In the genomic region with DNA sequence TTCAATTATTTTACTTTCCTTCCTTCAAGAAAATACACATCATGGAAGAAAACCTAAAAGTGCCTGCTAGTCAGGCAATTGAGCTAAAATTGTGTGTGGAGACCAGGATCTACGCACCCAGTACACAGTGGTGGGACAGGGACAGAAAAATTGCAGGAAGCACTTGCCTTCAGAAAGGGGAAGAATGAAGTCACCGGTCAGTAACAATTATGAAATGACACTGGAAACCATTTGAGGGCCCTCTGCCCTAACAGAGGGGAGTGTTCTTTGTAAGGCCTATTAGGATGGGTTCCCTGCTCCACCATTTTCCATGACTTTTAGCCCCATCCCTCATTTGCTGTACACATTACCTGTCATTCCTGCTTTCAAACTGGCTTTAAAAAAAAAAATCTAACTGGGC, we compare ENCODE assay signal across 18 cellular contexts. TPM values are rescaled to one million over a fixed set of nuclear protein-coding genes. Genes with fewer than 3 reads are reported as not detected.
DNase-seq lines count a peak whose midpoint lies in the region; ATAC-seq and TF ChIP-seq lines count a peak whose summit lies in the region.
"Had no signal": no experiment of that assay in that cellular context is flagged by ENCODE, and none has a peak within 500 bp of the region (broad histone marks: within the 10 kb centered on the region; RNA-seq: fewer than 3 reads in every experiment).

No MANE protein-coding gene starts in this region.

- H3K27ac Mint-ChIP-seq in CD4-positive, CD25-positive, alpha-beta regulatory T cell = peak overlapping the region in 2 of 3 donors; percentile 1 to 83

- H3K4me1 Mint-ChIP-seq in CD4-positive, CD25-positive, alpha-beta regulatory T cell = peaks cover 0 to 16% (median 7%) of the 10 kb centered on the region in 4 donors

- 100% methylated on average over 1 of the region's 2 CpGs for WGBS in mammary epithelial cell (ENCODE audit: low coverage, missing lambda C conversion rate)

- CTCF ChIA-PET in mammary epithelial cell (lab: Charles Lee; ENCODE audit: low non-redundant PET) = no interaction called here

- BruUV-seq in mammary epithelial cell (replicated peaks; lab: Mats Ljungman, UMichigan) = no TSS peak

- TF ChIP-seq CTCF in OCI-LY3 (IDR thresholded peaks at IDR 0.05; ENCODE audit: low read depth, low read length) (no peak), mammary epithelial cell (conservative IDR thresholded peaks at IDR 0.05 in 1 of 2, IDR thresholded peaks at IDR 0.05 in 1 of 2; ENCODE audit: extremely low read depth in 1 of 2, insufficient read depth in 1 of 2, low read depth in 1 of 2, low read length in 2 of 2) (no peak)

- in situ Hi-C loops in mammary epithelial cell (cut with MboI; ENCODE audit: low sequenced_read_pairs in 2 of 2) = no loop called here

- DNase-seq in CD4-positive, CD25-positive, alpha-beta regulatory T cell = no peak
- DNase-seq in left colon (no peak), NCI-H226 (no peak), mammary epithelial cell (no peak)
- DNase-seq in stimulated activated CD4-positive, alpha-beta T cell treated with anti-CD3 and anti-CD28 coated beads, Interleukin-2, amount 100 ng/mL, for 24 hours = no peak
- DNase-seq in activated effector memory CD4-positive, alpha-beta T cell treated with anti-CD3 and anti-CD28 coated beads, Interleukin-2, amount 50 U/mL, for 16 hours = no peak
- DNase-seq: adrenal gland, immature natural killer cell, MM.1S, NCI-H187 treated with DMSO at 0.1 percent for 48 hours, NCI-H510A, psoas muscle, T-helper 9 cell had no signal

- peaks cover 5% of the 10 kb centered on the region for H3K79me2 ChIP-seq in OCI-LY3 (ENCODE audit: low read length)
- H3K79me2 ChIP-seq in mammary epithelial cell (ENCODE audit: insufficient read depth, low read length) = peaks cover 5% of the 10 kb centered on the region

- H2AFZ ChIP-seq in OCI-LY3 (ENCODE audit: low read depth, low read length) (no peak overlapping the region), mammary epithelial cell (ENCODE audit: low read depth, low read length) (no peak overlapping the region)

- dilution Hi-C loops in mammary epithelial cell (cut with HindIII; ENCODE audit: low sequenced_read_pairs) = no loop called here

- ATAC-seq in CD4-positive, CD25-positive, alpha-beta regulatory T cell (ENCODE audit: low read depth in 2 of 2) = no peak
- peak; percentile 7 for ATAC-seq in left colon
- ATAC-seq: activated T-helper 17 cell treated with anti-CD3 and anti-CD28 coated beads, Interleukin-2, amount 50 U/mL, for 72 hours; psoas muscle had no signal

- no peak overlapping the region for H3K4me3 ChIP-seq in CD4-positive, CD25-positive, alpha-beta regulatory T cell (ENCODE audit: low read depth, low read length)
- H3K4me3 ChIP-seq in OCI-LY3 (ENCODE audit: low read length) (no peak overlapping the region), subcutaneous abdominal adipose tissue (ENCODE audit: low read depth in 1 of 5, low read length in 5 of 5) (no peak overlapping the region), mammary epithelial cell (replicated peaks in 1 of 3; ENCODE audit: insufficient read depth in 1 of 3, low read depth in 2 of 3, low read length in 3 of 3) (no peak overlapping the region)
- H3K4me3 ChIP-seq: adrenal gland, psoas muscle had no signal

- H3K4me2 ChIP-seq in OCI-LY3 (ENCODE audit: low read length) (peak overlapping the region; percentile 18; the same call in 1 of the 2 replicates), mammary epithelial cell (ENCODE audit: insufficient read depth, low read depth, low read length) (no peak overlapping the region)

- H3K36me3 Mint-ChIP-seq in CD4-positive, CD25-positive, alpha-beta regulatory T cell = peaks cover 3% of the 10 kb centered on the region
- H3K36me3 Mint-ChIP-seq: immature natural killer cell had no signal

- H3K27me3 ChIP-seq in CD4-positive, CD25-positive, alpha-beta regulatory T cell (ENCODE audit: control insufficient read depth, insufficient read depth, low read length) = no peaks in the 10 kb centered on the region
- no peaks in the 10 kb centered on the region for H3K27me3 ChIP-seq in OCI-LY3 (ENCODE audit: low read depth, low read length)
- H3K27me3 ChIP-seq in subcutaneous abdominal adipose tissue (ENCODE audit: control insufficient read depth in 5 of 5, insufficient read depth in 4 of 5, low read length in 5 of 5) = no peaks in the 10 kb centered on the region
- H3K27me3 ChIP-seq in mammary epithelial cell (ENCODE audit: insufficient read depth, low read length) = no peaks in the 10 kb centered on the region
- H3K27me3 ChIP-seq: adrenal gland had no signal

- H3K9me3 Mint-ChIP-seq in CD4-positive, CD25-positive, alpha-beta regulatory T cell = no peaks in the 10 kb centered on the region
- H3K9me3 Mint-ChIP-seq: activated T-helper 17 cell treated with anti-CD3 and anti-CD28 coated beads, Interleukin-2, amount 50 U/mL, for 72 hours; immature natural killer cell; nephron had no signal

- no peaks in the 10 kb centered on the region for H3K27me3 Mint-ChIP-seq in CD4-positive, CD25-positive, alpha-beta regulatory T cell
- H3K27me3 Mint-ChIP-seq: activated T-helper 17 cell treated with anti-CD3 and anti-CD28 coated beads, Interleukin-2, amount 50 U/mL, for 72 hours had no signal

- intact Hi-C loops in left colon (cut with DNase I, micrococcal nuclease) (no loop called here), mammary epithelial cell (cut with micrococcal nuclease) (no loop called here)

- H3K9ac ChIP-seq in OCI-LY3 (ENCODE audit: low read length) (no peak overlapping the region), subcutaneous abdominal adipose tissue (ENCODE audit: low read length in 5 of 5) (no peak overlapping the region), mammary epithelial cell (ENCODE audit: insufficient read depth, low read length) (no peak overlapping the region)

- no peaks in the 10 kb centered on the region for H3K9me3 ChIP-seq in CD4-positive, CD25-positive, alpha-beta regulatory T cell (ENCODE audit: control insufficient read depth in 2 of 2, low read length in 2 of 2)
- no peaks in the 10 kb centered on the region for H3K9me3 ChIP-seq in OCI-LY3 (ENCODE audit: insufficient read depth, low read length)
- H3K9me3 ChIP-seq in subcutaneous abdominal adipose tissue (ENCODE audit: control insufficient read depth in 5 of 5, low read length in 5 of 5) = no peaks in the 10 kb centered on the region
- no peaks in the 10 kb centered on the region for H3K9me3 ChIP-seq in mammary epithelial cell (replicated peaks; ENCODE audit: insufficient read depth, low read length)
- H3K9me3 ChIP-seq: adrenal gland, psoas muscle had no signal

- H4K20me1 ChIP-seq in OCI-LY3 (ENCODE audit: insufficient read depth, low read length) (no peaks in the 10 kb centered on the region), mammary epithelial cell (ENCODE audit: insufficient read depth, low read length) (no peaks in the 10 kb centered on the region)

- H3K36me3 ChIP-seq in CD4-positive, CD25-positive, alpha-beta regulatory T cell (ENCODE audit: control insufficient read depth, insufficient read depth, low read length) = peaks cover 5% of the 10 kb centered on the region
- no peaks in the 10 kb centered on the region for H3K36me3 ChIP-seq in OCI-LY3 (replicated peaks; ENCODE audit: low read depth, low read length)
- H3K36me3 ChIP-seq in subcutaneous abdominal adipose tissue (ENCODE audit: control insufficient read depth in 5 of 5, insufficient read depth in 5 of 5, low read length in 5 of 5) = peaks cover 0 to 2% (median 0%) of the 10 kb centered on the region in 5 donors
- peaks cover 5% of the 10 kb centered on the region for H3K36me3 ChIP-seq in mammary epithelial cell (ENCODE audit: insufficient read depth, low read length)

- H3K4me1 ChIP-seq in CD4-positive, CD25-positive, alpha-beta regulatory T cell (ENCODE audit: control insufficient read depth, insufficient read depth, low read length, poor library complexity, severe bottlenecking) = peaks cover 11% of the 10 kb centered on the region
- H3K4me1 ChIP-seq in OCI-LY3 (ENCODE audit: low read length) (peaks cover 19% of the 10 kb centered on the region), subcutaneous abdominal adipose tissue (ENCODE audit: control insufficient read depth in 5 of 5, insufficient read depth in 5 of 5, low read length in 5 of 5) (peaks cover 0 to 27% (median 24%) of the 10 kb centered on the region in 5 donors), mammary epithelial cell (ENCODE audit: insufficient read depth, low read length) (peaks cover 10% of the 10 kb centered on the region)

- no peak overlapping the region for H3K27ac ChIP-seq in CD4-positive, CD25-positive, alpha-beta regulatory T cell (ENCODE audit: insufficient read depth, low read length, poor library complexity, severe bottlenecking)
- H3K27ac ChIP-seq in OCI-LY3 (ENCODE audit: low read length) (0 out of 2 replicates have a peak overlapping the region, but pooled peaks have one; percentile 9), subcutaneous abdominal adipose tissue (ENCODE audit: low read depth, low read length) (peak overlapping the region; percentile 3), mammary epithelial cell (ENCODE audit: insufficient read depth, low read depth, low read length) (no peak overlapping the region)
- H3K27ac ChIP-seq: adrenal gland had no signal

- peak overlapping the region in 1 of 4 donors; percentile 44 for H3K4me3 Mint-ChIP-seq in CD4-positive, CD25-positive, alpha-beta regulatory T cell
- H3K4me3 Mint-ChIP-seq: activated T-helper 17 cell treated with anti-CD3 and anti-CD28 coated beads, Interleukin-2, amount 50 U/mL, for 72 hours; immature natural killer cell; nephron had no signal

RNA-seq across cellular contexts. Expression of a gene that starts 4.5 kb away (rescaled TPM):
- total RNA-seq in CD4-positive, CD25-positive, alpha-beta regulatory T cell = 19.2 TPM
- polyA plus RNA-seq in CD4-positive, CD25-positive, alpha-beta regulatory T cell = 10 to 100 TPM; 10.0 to 12.2 (median 11.4) TPM
- total RNA-seq in left colon = 10 to 100 TPM; 11.3 to 13.9 TPM
- 10 to 100 TPM; 12.5 to 13.5 TPM for total RNA-seq in mammary epithelial cell
- 16.6 TPM for polyA plus RNA-seq in mammary epithelial cell
- polyA minus RNA-seq in mammary epithelial cell = 12.7 TPM

RNA-seq across cellular contexts. Expression of a gene that starts 45.5 kb away (rescaled TPM):
- 3.4 TPM for total RNA-seq in CD4-positive, CD25-positive, alpha-beta regulatory T cell
- polyA plus RNA-seq in CD4-positive, CD25-positive, alpha-beta regulatory T cell = 1 to 10 TPM in 3 of 4 donors, under 1 TPM in 1; 0.44 to 1.3 (median 1.2) TPM
- total RNA-seq in left colon (1 to 10 TPM; 2.9 to 4.3 TPM), mammary epithelial cell (10 to 100 TPM in 1 of 2 donors, 1 to 10 TPM in 1; 4.7 to 22.0 TPM)
- 10.9 TPM for polyA plus RNA-seq in mammary epithelial cell
- polyA minus RNA-seq in mammary epithelial cell = 17.8 TPM

RNA-seq across cellular contexts. Expression of a gene that starts 54.5 kb away (rescaled TPM):
- total RNA-seq in CD4-positive, CD25-positive, alpha-beta regulatory T cell = 50.3 TPM
- 10 to 100 TPM; 66.4 to 92.4 (median 88.1) TPM for polyA plus RNA-seq in CD4-positive, CD25-positive, alpha-beta regulatory T cell
- total RNA-seq in left colon (10 to 100 TPM; 25.5 to 27.4 TPM), mammary epithelial cell (10 to 100 TPM; 17.8 to 18.6 TPM)
- polyA plus RNA-seq in mammary epithelial cell = 16.1 TPM
- 4.9 TPM for polyA minus RNA-seq in mammary epithelial cell

RNA-seq across cellular contexts. Expression of a gene that starts 54.5 kb away (rescaled TPM):
- total RNA-seq in CD4-positive, CD25-positive, alpha-beta regulatory T cell = 16.6 TPM
- 1 to 10 TPM; 2.5 to 6.6 (median 4.0) TPM for polyA plus RNA-seq in CD4-positive, CD25-positive, alpha-beta regulatory T cell
- total RNA-seq in left colon (10 to 100 TPM; 20.2 to 23.0 TPM), mammary epithelial cell (10 to 100 TPM; 12.0 to 14.6 TPM)
- 6.1 TPM for polyA plus RNA-seq in mammary epithelial cell
- not detected for polyA minus RNA-seq in mammary epithelial cell
- total RNA-seq: H1 had no signal

RNA-seq across cellular contexts. Expression of a gene that starts 59.3 kb away (rescaled TPM):
- 34.4 TPM for total RNA-seq in CD4-positive, CD25-positive, alpha-beta regulatory T cell
- not detected for polyA plus RNA-seq in CD4-positive, CD25-positive, alpha-beta regulatory T cell
- total RNA-seq in left colon = 10 to 100 TPM; 36.5 to 39.2 TPM
- total RNA-seq in mammary epithelial cell = 10 to 100 TPM in 1 of 2 donors, 1 to 10 TPM in 1; 2.3 to 19.9 TPM
- polyA plus RNA-seq in mammary epithelial cell = 3.6 TPM
- polyA minus RNA-seq in mammary epithelial cell = 1.8 TPM
- total RNA-seq: H1 had no signal
- polyA plus RNA-seq: immature natural killer cell had no signal

Comparison
In these comparisons a context has a peak if more than half of its experiments do, and no peak if none do; other contexts are left out.
1. H3K27ac ChIP-seq: peak in OCI-LY3 (single experiment) and subcutaneous abdominal adipose tissue (single experiment); none in CD4-positive, CD25-positive, alpha-beta regulatory T cell (single experiment) and mammary epithelial cell (single experiment).